ENCODE assay signal across 20 cellular contexts in the genomic region with DNA sequence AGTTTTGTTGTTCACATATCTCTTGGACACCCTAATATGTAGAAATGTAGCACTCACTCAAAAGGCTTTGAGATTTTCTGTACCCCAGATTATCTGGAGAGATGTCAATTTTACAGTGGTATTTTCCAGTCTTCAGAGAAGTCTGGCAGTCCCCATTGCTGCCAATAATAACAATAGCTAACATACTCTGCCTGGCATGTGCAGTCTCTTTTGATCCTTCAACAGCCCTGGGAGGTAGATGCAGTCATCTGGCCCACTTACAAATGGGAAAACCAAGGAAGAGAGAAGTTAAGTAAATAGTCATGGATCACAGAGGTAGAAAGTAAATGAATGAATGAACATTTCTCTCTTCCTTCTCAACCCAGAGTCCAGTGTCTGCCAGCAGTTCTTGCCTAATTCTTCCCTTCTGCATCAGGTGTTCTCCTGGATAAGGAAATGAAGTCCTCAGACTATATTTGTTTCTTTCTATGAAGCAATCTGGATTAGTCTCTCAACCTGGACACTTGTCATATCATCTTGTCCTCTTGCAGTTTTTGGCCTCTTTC.
"Had no signal": no experiment of that assay in that cellular context is flagged by ENCODE, and none has a peak within 500 bp of the region (broad histone marks: within the 10 kb centered on the region; RNA-seq: fewer than 3 reads in every experiment).

No MANE protein-coding gene starts in this region.

- H3K36me3 ChIP-seq: left lung, pancreas, right lobe of liver had no signal

- H3K79me2 ChIP-seq: hepatocyte had no signal

- H3K27ac Mint-ChIP-seq: activated CD4-positive, alpha-beta T cell treated with anti-CD3 and anti-CD28 coated beads, Interleukin-2, amount 10 ng/mL, durations not matched to agents 24 days and 14 days; activated CD8-positive, alpha-beta T cell treated with anti-CD3 and anti-CD28 coated beads, Interleukin-2, amount 10 ng/mL, durations not matched to agents 7 days and 5 days; activated naive CD4-positive, alpha-beta T cell treated with anti-CD3 and anti-CD28 coated beads for 36 hours; activated naive CD8-positive, alpha-beta T cell treated with anti-CD3 and anti-CD28 coated beads, Interleukin-2, amount 50 U/mL, for 24 hours; naive B cell; stimulated activated naive CD8-positive, alpha-beta T cell treated with anti-CD3 and anti-CD28 coated beads, Interleukin-15, amount 100 ng/mL, for 72 hours had no signal

- H3K4me2 ChIP-seq: hepatocyte had no signal

- H3K27ac ChIP-seq: foreskin keratinocyte, hepatocyte, left lung, pancreas, right lobe of liver had no signal

- H3K27me3 Mint-ChIP-seq: activated CD4-positive, alpha-beta T cell treated with anti-CD3 and anti-CD28 coated beads, Interleukin-2, amount 10 ng/mL, durations not matched to agents 24 days and 14 days; naive B cell; stimulated activated naive CD8-positive, alpha-beta T cell treated with anti-CD3 and anti-CD28 coated beads, Interleukin-15, amount 100 ng/mL, for 72 hours had no signal

- H3K36me3 Mint-ChIP-seq: naive B cell had no signal

- ATAC-seq: activated CD8-positive, alpha-beta T cell treated with anti-CD3 and anti-CD28 coated beads, Interleukin-2, amount 10 ng/mL, durations not matched to agents 7 days and 5 days; activated naive CD8-positive, alpha-beta T cell treated with anti-CD3 and anti-CD28 coated beads, Interleukin-2, amount 50 U/mL, for 24 hours; activated T-cell treated with anti-CD3 and anti-CD28 coated beads, Interleukin-2, amount 50 U/mL, for 4 hours; foreskin keratinocyte; left lung; pancreas; right lobe of liver; stimulated activated naive CD8-positive, alpha-beta T cell treated with anti-CD3 and anti-CD28 coated beads, Interleukin-15, amount 100 ng/mL, for 72 hours had no signal

- H3K4me1 Mint-ChIP-seq: activated CD4-positive, alpha-beta T cell treated with anti-CD3 and anti-CD28 coated beads, Interleukin-2, amount 10 ng/mL, durations not matched to agents 24 days and 14 days; activated naive CD8-positive, alpha-beta T cell treated with anti-CD3 and anti-CD28 coated beads, Interleukin-2, amount 50 U/mL, for 24 hours; naive B cell; stimulated activated naive CD8-positive, alpha-beta T cell treated with anti-CD3 and anti-CD28 coated beads, Interleukin-15, amount 100 ng/mL, for 72 hours had no signal

- H3K27me3 ChIP-seq: foreskin keratinocyte, hepatocyte, left lung, pancreas, right lobe of liver had no signal

- H3K4me1 ChIP-seq: pancreas, right lobe of liver had no signal

- H2AFZ ChIP-seq: hepatocyte had no signal

- H3K4me3 Mint-ChIP-seq: activated CD4-positive, alpha-beta T cell treated with anti-CD3 and anti-CD28 coated beads, Interleukin-2, amount 10 ng/mL, durations not matched to agents 24 days and 14 days; activated CD8-positive, alpha-beta T cell treated with anti-CD3 and anti-CD28 coated beads, Interleukin-2, amount 10 ng/mL, durations not matched to agents 7 days and 5 days; activated naive CD4-positive, alpha-beta T cell treated with anti-CD3 and anti-CD28 coated beads for 36 hours; activated naive CD8-positive, alpha-beta T cell treated with anti-CD3 and anti-CD28 coated beads, Interleukin-2, amount 50 U/mL, for 24 hours; activated T-cell treated with anti-CD3 and anti-CD28 coated beads, Interleukin-2, amount 50 U/mL, for 4 hours; naive B cell; stimulated activated naive CD8-positive, alpha-beta T cell treated with anti-CD3 and anti-CD28 coated beads, Interleukin-15, amount 100 ng/mL, for 72 hours had no signal

- H3K4me3 ChIP-seq: hepatocyte, left lung, pancreas, right lobe of liver had no signal

- H3K9me3 ChIP-seq: left lung, pancreas, right lobe of liver had no signal

- DNase-seq: activated CD4-positive, alpha-beta T cell treated with anti-CD3 and anti-CD28 coated beads, Interleukin-2, amount 10 ng/mL, durations not matched to agents 24 days and 14 days; activated CD4-positive, CD25-positive, alpha-beta regulatory T cell; activated CD8-positive, alpha-beta T cell treated with anti-CD3 and anti-CD28 coated beads, Interleukin-2, amount 10 ng/mL, durations not matched to agents 7 days and 5 days; activated naive CD4-positive, alpha-beta T cell treated with anti-CD3 and anti-CD28 coated beads for 36 hours; activated naive CD8-positive, alpha-beta T cell treated with anti-CD3 and anti-CD28 coated beads, Interleukin-2, amount 50 U/mL, for 24 hours; activated T-cell treated with anti-CD3 and anti-CD28 coated beads, Interleukin-2, amount 50 U/mL, for 4 hours; anterior cingulate cortex; erythroblast; foreskin keratinocyte; left lung; naive B cell; pancreas; right lobe of liver; small intestine; stimulated activated CD4-positive, alpha-beta T cell treated with anti-CD3 and anti-CD28 coated beads, Interleukin-4, amount 100 ng/mL, for 1 hour; stimulated activated naive CD8-positive, alpha-beta T cell treated with anti-CD3 and anti-CD28 coated beads, Interleukin-15, amount 100 ng/mL, for 72 hours; T-helper 1 cell; T-helper 9 cell; trophoblast cell had no signal

- H3K9me3 Mint-ChIP-seq: activated CD4-positive, alpha-beta T cell treated with anti-CD3 and anti-CD28 coated beads, Interleukin-2, amount 10 ng/mL, durations not matched to agents 24 days and 14 days; activated naive CD4-positive, alpha-beta T cell treated with anti-CD3 and anti-CD28 coated beads for 36 hours; activated naive CD8-positive, alpha-beta T cell treated with anti-CD3 and anti-CD28 coated beads, Interleukin-2, amount 50 U/mL, for 24 hours had no signal
